ENCODE assay signal across 8 cellular contexts in the genomic region with DNA sequence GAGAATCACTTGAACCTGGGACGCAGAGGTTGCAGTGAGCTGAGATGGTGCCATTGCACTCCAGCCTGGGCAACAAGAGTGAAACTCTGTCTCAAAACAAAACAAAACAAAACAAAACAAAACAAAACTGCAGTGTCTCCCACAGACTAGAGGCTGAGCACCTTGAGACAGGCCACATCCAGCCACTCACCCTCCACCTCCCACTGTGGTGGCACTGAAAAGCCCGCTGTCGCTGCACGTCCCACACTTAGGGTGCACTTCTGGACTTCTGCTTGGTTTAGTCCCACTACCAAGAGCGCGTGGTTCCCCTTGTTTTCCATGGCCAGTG. TPM values are rescaled to one million over a fixed set of nuclear protein-coding genes. Genes with fewer than 3 reads are reported as not detected.
DNase-seq lines count a peak whose midpoint lies in the region; ATAC-seq and TF ChIP-seq lines count a peak whose summit lies in the region.
"Not testable (repeated sequence)": the region's sequence is repeated elsewhere in the genome, so short reads cannot be mapped to it uniquely, and the experiment has no call there.

No MANE protein-coding gene starts in this region.

- not testable (repeated sequence) for TF ChIP-seq POLR2A in body of pancreas (IDR thresholded peaks at IDR 0.05); esophagus muscularis mucosa (IDR thresholded peaks at IDR 0.05; ENCODE audit: low read depth)

- intact Hi-C loops in activated CD4-positive, alpha-beta memory T cell treated with anti-CD3 and anti-CD28 coated beads for 36 hours (cut with micrococcal nuclease); body of pancreas (cut with DNase I); esophagus muscularis mucosa (cut with DNase I): not testable (repeated sequence)

- not testable (repeated sequence) for H3K27me3 ChIP-seq in CD4-positive, CD25-positive, alpha-beta regulatory T cell (ENCODE audit: control insufficient read depth, insufficient read depth, low read length); body of pancreas; esophagus muscularis mucosa; lung (ENCODE audit: control insufficient read depth, insufficient read depth); parathyroid adenoma (ENCODE audit: control insufficient read depth, insufficient read depth, low read length)

- not testable (repeated sequence) for H3K9me3 Mint-ChIP-seq in CD4-positive, CD25-positive, alpha-beta regulatory T cell; activated CD4-positive, alpha-beta memory T cell treated with anti-CD3 and anti-CD28 coated beads for 36 hours

- peak overlapping the region; percentile 64 for H3K4me3 ChIP-seq in CD4-positive, CD25-positive, alpha-beta regulatory T cell (ENCODE audit: low read depth, low read length)
- H3K4me3 ChIP-seq in Jurkat, Clone E6-1 (ENCODE audit: low read length) = peak overlapping the region; percentile 5; the same call in 1 of the 2 replicates
- not testable (repeated sequence) for H3K4me3 ChIP-seq in body of pancreas; lung; parathyroid adenoma (ENCODE audit: low read depth, low read length)
- peak overlapping the region in 3 of 4 donors; percentile 10 to 29 (median 12) for H3K4me3 ChIP-seq in esophagus muscularis mucosa

- peak overlapping the region; percentile 87 for H3K27ac ChIP-seq in CD4-positive, CD25-positive, alpha-beta regulatory T cell (ENCODE audit: insufficient read depth, low read length, poor library complexity, severe bottlenecking)
- H3K27ac ChIP-seq in body of pancreas = peak overlapping the region; percentile 79 to 95 (median 82)
- peak overlapping the region; percentile 79 to 85 (median 84) for H3K27ac ChIP-seq in esophagus muscularis mucosa (replicated peaks in 1 of 4)
- peak overlapping the region; percentile 21 to 94 for H3K27ac ChIP-seq in lung (ENCODE audit: low read depth in 1 of 2, low read length in 1 of 2)
- peak overlapping the region; percentile 49 for H3K27ac ChIP-seq in parathyroid adenoma
- H3K27ac ChIP-seq in substantia nigra (ENCODE audit: low read depth, low read length, poor library complexity, severe bottlenecking) = peak overlapping the region; percentile 33

- H3K9ac ChIP-seq in parathyroid adenoma = not testable (repeated sequence)

- peak overlapping the region; percentile 83 to 89 (median 88) for H3K4me3 Mint-ChIP-seq in CD4-positive, CD25-positive, alpha-beta regulatory T cell
- peak overlapping the region; percentile 43 for H3K4me3 Mint-ChIP-seq in activated CD4-positive, alpha-beta memory T cell treated with anti-CD3 and anti-CD28 coated beads for 36 hours

- POLR2A ChIA-PET in activated CD4-positive, alpha-beta memory T cell treated with anti-CD3 and anti-CD28 coated beads for 36 hours (lab: Charles Lee) = interaction anchor here (1.4 to 1.6 kb wide), 3 partner anchors 9 to 57 kb away, joined by 3 to 6 read pairs (median 3); no protein-coding TSS in a partner anchor

- not testable (repeated sequence) for H2AFZ ChIP-seq in parathyroid adenoma

- not testable (repeated sequence) for H3K27me3 Mint-ChIP-seq in CD4-positive, CD25-positive, alpha-beta regulatory T cell; activated CD4-positive, alpha-beta memory T cell treated with anti-CD3 and anti-CD28 coated beads for 36 hours

- TF ChIP-seq EP300 in esophagus muscularis mucosa (IDR thresholded peaks at IDR 0.05) = not testable (repeated sequence)

- peak overlapping the region; percentile 99 to 100 (median 100) for H3K27ac Mint-ChIP-seq in CD4-positive, CD25-positive, alpha-beta regulatory T cell
- peak overlapping the region; percentile 98 for H3K27ac Mint-ChIP-seq in activated CD4-positive, alpha-beta memory T cell treated with anti-CD3 and anti-CD28 coated beads for 36 hours

- TF ChIP-seq CTCF in body of pancreas (IDR thresholded peaks at IDR 0.05); esophagus muscularis mucosa (IDR thresholded peaks at IDR 0.05); lung (IDR thresholded peaks at IDR 0.05; ENCODE audit: control extremely low read depth, extremely low read depth); parathyroid adenoma (IDR thresholded peaks at IDR 0.05): not testable (repeated sequence)

- H3K79me2 ChIP-seq in parathyroid adenoma = peaks cover 93% of the 10 kb centered on the region

- CTCF ChIA-PET in activated CD4-positive, alpha-beta memory T cell treated with anti-CD3 and anti-CD28 coated beads for 36 hours (lab: Charles Lee) = interaction anchor here (1.0 to 2.0 kb wide), 5 partner anchors 10 to 257 kb away, joined by 3 to 8 read pairs (median 6); partner anchors contain the start of gene NRTN

- 38 to 49% methylated on average over 6 of the region's 6 CpGs for WGBS in body of pancreas, 2 donors
- 73% methylated on average over 2 of the region's 6 CpGs for WGBS in esophagus muscularis mucosa
- 33 to 44% methylated on average over 6 of the region's 6 CpGs for WGBS in lung, 2 donors

- peaks cover 96% of the 10 kb centered on the region for H3K4me1 ChIP-seq in CD4-positive, CD25-positive, alpha-beta regulatory T cell (ENCODE audit: control insufficient read depth, insufficient read depth, low read length, poor library complexity, severe bottlenecking)
- H3K4me1 ChIP-seq in body of pancreas (peaks cover 92% of the 10 kb centered on the region), esophagus muscularis mucosa (peaks cover 96 to 100% (median 99%) of the 10 kb centered on the region in 4 donors), lung (ENCODE audit: control insufficient read depth in 2 of 2, insufficient read depth in 2 of 2, low read length in 2 of 2) (peaks cover 27 to 57% of the 10 kb centered on the region in 2 donors), parathyroid adenoma (peaks cover 26% of the 10 kb centered on the region)

- DNase-seq in CD4-positive, CD25-positive, alpha-beta regulatory T cell = peak in 1 of 3 donors; percentile 15
- DNase-seq in Jurkat, Clone E6-1 (ENCODE audit: low read depth, low spot score); activated CD4-positive, alpha-beta memory T cell treated with anti-CD3 and anti-CD28 coated beads for 36 hours; body of pancreas; esophagus muscularis mucosa (ENCODE audit: extremely low spot score); lung (ENCODE audit: low spot score); substantia nigra (lab: John Stamatoyannopoulos, UW): not testable (repeated sequence)

- H3K4me1 Mint-ChIP-seq in CD4-positive, CD25-positive, alpha-beta regulatory T cell = peaks cover 9 to 99% (median 69%) of the 10 kb centered on the region in 4 donors
- peaks cover 93% of the 10 kb centered on the region for H3K4me1 Mint-ChIP-seq in activated CD4-positive, alpha-beta memory T cell treated with anti-CD3 and anti-CD28 coated beads for 36 hours (ENCODE audit: low read depth)

- peak overlapping the region; percentile 24 for H3K4me2 ChIP-seq in parathyroid adenoma (ENCODE audit: low read length)

- H3K9me3 ChIP-seq in CD4-positive, CD25-positive, alpha-beta regulatory T cell (ENCODE audit: control insufficient read depth in 2 of 2, low read length in 2 of 2); body of pancreas; esophagus muscularis mucosa; lung (ENCODE audit: control insufficient read depth in 2 of 2, insufficient read depth in 1 of 2, low read length in 1 of 2); parathyroid adenoma (ENCODE audit: control insufficient read depth, low read length): not testable (repeated sequence)

- ATAC-seq in CD4-positive, CD25-positive, alpha-beta regulatory T cell (ENCODE audit: low read depth in 2 of 2) = peak in 1 of 2 donors; percentile 1
- ATAC-seq in body of pancreas; lung (ENCODE audit: insufficient read depth, low FRiP score): not testable (repeated sequence)

- peaks cover 22% of the 10 kb centered on the region for H3K36me3 Mint-ChIP-seq in CD4-positive, CD25-positive, alpha-beta regulatory T cell
- not testable (repeated sequence) for H3K36me3 Mint-ChIP-seq in activated CD4-positive, alpha-beta memory T cell treated with anti-CD3 and anti-CD28 coated beads for 36 hours

- H3K36me3 ChIP-seq in CD4-positive, CD25-positive, alpha-beta regulatory T cell (ENCODE audit: control insufficient read depth, insufficient read depth, low read length) = peaks cover 13% of the 10 kb centered on the region
- not testable (repeated sequence) for H3K36me3 ChIP-seq in body of pancreas (replicated peaks in 1 of 2; ENCODE audit: insufficient read depth in 1 of 2, low read depth in 2 of 2); esophagus muscularis mucosa; lung (ENCODE audit: control insufficient read depth in 2 of 2, insufficient read depth in 2 of 2, low read length in 2 of 2); parathyroid adenoma (ENCODE audit: control insufficient read depth, insufficient read depth, low read length)

RNA-seq across cellular contexts. Expression of gene RANBP3, which starts 16.3 kb away (rescaled TPM):
- total RNA-seq in CD4-positive, CD25-positive, alpha-beta regulatory T cell = 106 TPM
- polyA plus RNA-seq in CD4-positive, CD25-positive, alpha-beta regulatory T cell = 10 to 100 TPM in 2 of 4 donors, 1 to 10 TPM in 2; 8.0 to 12.1 (median 10.0) TPM
- polyA plus RNA-seq in Jurkat, Clone E6-1 (2012; ENCODE audit: insufficient read depth, insufficient read length) = 62.0 TPM
- 10 to 100 TPM; 78.1 to 81.3 TPM for total RNA-seq in activated CD4-positive, alpha-beta memory T cell treated with anti-CD3 and anti-CD28 coated beads for 36 hours
- total RNA-seq in body of pancreas (10 to 100 TPM; 62.0 to 90.0 TPM), esophagus muscularis mucosa (100 to 1,000 TPM in 2 of 4 donors, 10 to 100 TPM in 2; 92.2 to 127 (median 102) TPM), lung (10 to 100 TPM; 60.4 to 67.7 TPM)
- 10 to 100 TPM; 33.6 to 49.4 TPM for polyA plus RNA-seq in lung

RNA-seq across cellular contexts. Expression of gene CAPS, which starts 47.6 kb away (rescaled TPM):
- 38.8 TPM for total RNA-seq in CD4-positive, CD25-positive, alpha-beta regulatory T cell
- 1 to 10 TPM; 1.2 to 3.1 (median 2.8) TPM for polyA plus RNA-seq in CD4-positive, CD25-positive, alpha-beta regulatory T cell
- polyA plus RNA-seq in Jurkat, Clone E6-1 (2012; ENCODE audit: insufficient read depth, insufficient read length) = 1.5 TPM
- 1 to 10 TPM; 3.7 to 3.9 TPM for total RNA-seq in activated CD4-positive, alpha-beta memory T cell treated with anti-CD3 and anti-CD28 coated beads for 36 hours
- total RNA-seq in body of pancreas = 10 to 100 TPM; 18.7 to 38.6 TPM
- total RNA-seq in esophagus muscularis mucosa = 10 to 100 TPM in 3 of 4 donors, 1 to 10 TPM in 1; 5.5 to 16.1 (median 15.2) TPM
- total RNA-seq in lung = 100 to 1,000 TPM; 333 to 360 TPM
- 100 to 1,000 TPM in 1 of 2 donors, 10 to 100 TPM in 1; 90.2 to 113 TPM for polyA plus RNA-seq in lung

RNA-seq across cellular contexts. Expression of gene VMAC, which starts 56.9 kb away (rescaled TPM):
- 25.0 TPM for total RNA-seq in CD4-positive, CD25-positive, alpha-beta regulatory T cell
- 1 to 10 TPM; 4.9 to 9.5 (median 7.5) TPM for polyA plus RNA-seq in CD4-positive, CD25-positive, alpha-beta regulatory T cell
- 1.9 TPM for polyA plus RNA-seq in Jurkat, Clone E6-1 (2012; ENCODE audit: insufficient read depth, insufficient read length)
- total RNA-seq in activated CD4-positive, alpha-beta memory T cell treated with anti-CD3 and anti-CD28 coated beads for 36 hours = 1 to 10 TPM; 2.9 to 3.3 TPM
- 10 to 100 TPM; 12.5 to 15.3 TPM for total RNA-seq in body of pancreas
- total RNA-seq in esophagus muscularis mucosa = 10 to 100 TPM in 1 of 4 donors, 1 to 10 TPM in 3; 5.0 to 12.5 (median 7.6) TPM
- total RNA-seq in lung = 1 to 10 TPM; 6.3 to 7.2 TPM
- 1 to 10 TPM; 3.3 to 5.0 TPM for polyA plus RNA-seq in lung

RNA-seq across cellular contexts. Expression of gene NDUFA11, which starts 58.0 kb away (rescaled TPM):
- 120 TPM for total RNA-seq in CD4-positive, CD25-positive, alpha-beta regulatory T cell
- 100 to 1,000 TPM; 408 to 499 (median 465) TPM for polyA plus RNA-seq in CD4-positive, CD25-positive, alpha-beta regulatory T cell
- polyA plus RNA-seq in Jurkat, Clone E6-1 (2012; ENCODE audit: insufficient read depth, insufficient read length) = 328 TPM
- 100 to 1,000 TPM; 224 to 226 TPM for total RNA-seq in activated CD4-positive, alpha-beta memory T cell treated with anti-CD3 and anti-CD28 coated beads for 36 hours
- total RNA-seq in body of pancreas (10 to 100 TPM; 31.6 to 79.1 TPM), esophagus muscularis mucosa (100 to 1,000 TPM; 292 to 378 (median 314) TPM), lung (100 to 1,000 TPM in 1 of 2 donors, 10 to 100 TPM in 1; 52.5 to 219 TPM)
- 100 to 1,000 TPM; 337 to 344 TPM for polyA plus RNA-seq in lung

Comparison
In these comparisons a context has a peak if more than half of its experiments do, and no peak if none do; other contexts are left out.
1. H3K27ac ChIP-seq: peak in every context shown above with its lines; median percentile 87 in CD4-positive, CD25-positive, alpha-beta regulatory T cell; 84 in esophagus muscularis mucosa; 82 in body of pancreas; 58 in lung; 49 in parathyroid adenoma; 33 in substantia nigra.